Comparison of ENCODE assay signal across 18 cellular contexts in genomic region chr7:63117-63480, GRCh38.
"Had no signal": no experiment of that assay in that cellular context is flagged by ENCODE, and none has a peak within 500 bp of the region (broad histone marks: within the 10 kb centered on the region; RNA-seq: fewer than 3 reads in every experiment).

No MANE protein-coding gene starts in this region.

- ATAC-seq: activated CD8-positive, alpha-beta memory T cell treated with anti-CD3 and anti-CD28 coated beads, Interleukin-2, amount 10 ng/mL, durations not matched to agents 7 days and 5 days; effector memory CD8-positive, alpha-beta T cell; left colon; mucosa of descending colon; stimulated activated naive CD8-positive, alpha-beta T cell treated with anti-CD3 and anti-CD28 coated beads, Interleukin-15, Interleukin-2, amounts not matched to agents 100 U/mL and 50 U/mL, for 24 hours had no signal

- H3K4me2 ChIP-seq: hepatocyte had no signal

- H3K9me3 ChIP-seq: esophagus squamous epithelium, mucosa of descending colon, ovary, tibial nerve, vagina had no signal

- H3K36me3 ChIP-seq: esophagus squamous epithelium, ovary, tibial nerve, vagina, WERI-Rb-1 had no signal

- DNase-seq: activated CD4-positive, alpha-beta memory T cell treated with anti-CD3 and anti-CD28 coated beads for 36 hours; activated CD4-positive, alpha-beta T cell treated with anti-CD3 and anti-CD28 coated beads for 4 hours; activated CD8-positive, alpha-beta memory T cell treated with anti-CD3 and anti-CD28 coated beads, Interleukin-2, amount 10 ng/mL, durations not matched to agents 7 days and 5 days; effector memory CD8-positive, alpha-beta T cell; esophagus squamous epithelium; left colon; mammary epithelial cell; mucosa of descending colon; naive B cell; stimulated activated CD4-positive, alpha-beta T cell treated with anti-CD3 and anti-CD28 coated beads, Interleukin-2, amount 100 ng/mL, for 24 hours; stimulated activated naive CD8-positive, alpha-beta T cell treated with anti-CD3 and anti-CD28 coated beads, Interleukin-15, Interleukin-2, amounts not matched to agents 100 U/mL and 50 U/mL, for 24 hours; SW 1271; T-helper 2 cell; WERI-Rb-1 had no signal

- H3K27me3 ChIP-seq: hepatocyte, ovary, tibial nerve, vagina had no signal

- H3K79me2 ChIP-seq: hepatocyte had no signal

- H3K4me1 ChIP-seq: vagina had no signal

- H3K27ac ChIP-seq: esophagus squamous epithelium, hepatocyte, ovary, tibial nerve, vagina, WERI-Rb-1 had no signal

- H2AFZ ChIP-seq: hepatocyte had no signal

- H3K4me3 ChIP-seq: esophagus squamous epithelium, hepatocyte, mucosa of descending colon, ovary, tibial nerve, vagina had no signal
